ENCODE assay signal across 9 cellular contexts in the genomic region with DNA sequence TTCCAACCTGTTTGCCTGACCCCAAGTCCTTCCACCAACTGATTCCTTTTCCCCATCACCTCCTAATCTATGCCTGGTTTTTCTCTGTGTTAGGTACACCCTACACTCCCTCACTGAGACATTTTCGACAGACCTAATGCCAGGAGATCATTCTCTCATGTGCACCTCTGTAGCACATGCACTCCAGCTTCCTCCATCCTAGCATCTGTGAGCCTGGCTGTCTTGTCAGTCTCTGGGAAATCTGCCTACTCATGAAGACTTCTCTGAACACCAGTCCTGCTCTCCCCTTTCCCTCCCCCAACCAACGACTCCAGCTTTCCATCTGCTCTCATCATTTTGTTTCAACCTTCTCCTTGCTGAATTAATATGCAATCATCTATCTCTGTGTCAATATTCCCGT. TPM values are rescaled to one million over a fixed set of nuclear protein-coding genes. Genes with fewer than 3 reads are reported as not detected.
A peak's percentile ranks its signal among the peaks of the same experiment; 100 is the strongest.
DNase-seq lines count a peak whose midpoint lies in the region; ATAC-seq and TF ChIP-seq lines count a peak whose summit lies in the region.
"Had no signal": no experiment of that assay in that cellular context is flagged by ENCODE, and none has a peak within 500 bp of the region (broad histone marks: within the 10 kb centered on the region; RNA-seq: fewer than 3 reads in every experiment).

No MANE protein-coding gene starts in this region.

- peak overlapping the region; percentile 88 to 91 for H3K9ac ChIP-seq in duodenal mucosa (ENCODE audit: low read depth in 1 of 2, low read length in 2 of 2)

- no peaks in the 10 kb centered on the region for H3K27me3 Mint-ChIP-seq in CD14-positive monocyte (ENCODE audit: low read depth in 3 of 3)
- H3K27me3 Mint-ChIP-seq in neural crest cell (ENCODE audit: low read depth), result no peaks in the 10 kb centered on the region

- DNase-seq in CD14-positive monocyte (ENCODE audit: low spot score), result no peak
- DNase-seq in NB4 (ENCODE audit: low read depth), result no peak
- DNase-seq in neural crest cell (ENCODE audit: low read depth, low spot score), result no peak
- no peak for DNase-seq in H4 (ENCODE audit: low spot score)
- DNase-seq in SHP77 treated with DMSO at 0.1 percent for 48 hours (lab: John Stamatoyannopoulos, UW), result no peak
- DNase-seq in foreskin keratinocyte, result no peak
- no peak for DNase-seq in activated effector memory CD4-positive, alpha-beta T cell treated with anti-CD3 and anti-CD28 coated beads, Interleukin-2, amount 50 U/mL, for 16 hours

- H3K27ac ChIP-seq in duodenal mucosa (ENCODE audit: low read depth, low read length), result no peak overlapping the region
- H3K27ac ChIP-seq in foreskin keratinocyte, result no peak overlapping the region

- TF ChIP-seq CTCF in CD14-positive monocyte (IDR thresholded peaks at IDR 0.05), result no peak
- no peak for TF ChIP-seq CTCF in NB4 (IDR thresholded peaks at IDR 0.05; ENCODE audit: low read depth, low read length)
- no peak for TF ChIP-seq CTCF in neural crest cell (conservative IDR thresholded peaks at IDR 0.05)
- TF ChIP-seq CTCF in foreskin keratinocyte (conservative IDR thresholded peaks at IDR 0.05), result no peak

- H3K36me3 ChIP-seq in duodenal mucosa (ENCODE audit: control insufficient read depth in 1 of 2, insufficient read depth in 2 of 2, low read length in 2 of 2), result peaks cover 33 to 43% of the 10 kb centered on the region in 2 donors

- H3K9me3 ChIP-seq in duodenal mucosa (ENCODE audit: control insufficient read depth in 1 of 2, low read length in 2 of 2), result no peaks in the 10 kb centered on the region

- H3K4me3 ChIP-seq in NB4 (ENCODE audit: low read depth, low read length) (peak overlapping the region; percentile 92), duodenal mucosa (ENCODE audit: low read depth in 1 of 2, low read length in 2 of 2) (peak overlapping the region; percentile 88 to 94)

- H3K4me3 Mint-ChIP-seq in CD14-positive monocyte, result peak overlapping the region; percentile 100
- peak overlapping the region; percentile 100 for H3K4me3 Mint-ChIP-seq in neural crest cell

- intact Hi-C loops in CD14-positive monocyte (cut with micrococcal nuclease), result loop anchor here (2.0 to 10.0 kb wide), 4 partner anchors 20 to 256 kb away; partner anchors contain the start of gene ELOVL1 (in 1 of the 2)

- H3K4me1 Mint-ChIP-seq in CD14-positive monocyte (peaks cover 26% of the 10 kb centered on the region), neural crest cell (peaks cover 23% of the 10 kb centered on the region)

- H3K27ac Mint-ChIP-seq in CD14-positive monocyte (peak overlapping the region in 6 of 7 donors; percentile 43 to 100 (median 97)), neural crest cell (ENCODE audit: unreplicated experiment) (no peak overlapping the region)

- H3K9me3 Mint-ChIP-seq in CD14-positive monocyte, result peaks cover 0 to 1% (median 0%) of the 10 kb centered on the region in 7 donors
- no peaks in the 10 kb centered on the region for H3K9me3 Mint-ChIP-seq in neural crest cell

- H3K27me3 ChIP-seq in duodenal mucosa (ENCODE audit: control insufficient read depth in 1 of 2, insufficient read depth in 2 of 2, low read length in 2 of 2) (no peaks in the 10 kb centered on the region), foreskin keratinocyte (no peaks in the 10 kb centered on the region)

- ATAC-seq in foreskin keratinocyte, result no peak

- H3K4me1 ChIP-seq in duodenal mucosa (ENCODE audit: control insufficient read depth in 1 of 2, insufficient read depth in 2 of 2, low read length in 2 of 2) (peaks cover 26 to 27% of the 10 kb centered on the region in 2 donors), foreskin keratinocyte (no peaks in the 10 kb centered on the region)

- no peak for TF ChIP-seq POLR2A in NB4 (IDR thresholded peaks at IDR 0.05; ENCODE audit: extremely low read depth, insufficient read length)

- H3K36me3 Mint-ChIP-seq in CD14-positive monocyte, result peaks cover 45% of the 10 kb centered on the region in 2 donors
- no peaks in the 10 kb centered on the region for H3K36me3 Mint-ChIP-seq in neural crest cell (ENCODE audit: low read depth)

RNA-seq across cellular contexts. Expression of gene MED8, which starts 1.0 kb away (rescaled TPM):
- polyA plus RNA-seq in CD14-positive monocyte, result 10 to 100 TPM; 40.7 to 41.8 TPM
- total RNA-seq in neural crest cell, result 30.8 and 33.9 TPM in 2 replicates
- 113 and 119 TPM in 2 replicates for total RNA-seq in H4 (2014; rRNA removed; shearing (Covaris generic))
- 36.7 and 47.2 TPM in 2 replicates for total RNA-seq in foreskin keratinocyte
- polyA plus RNA-seq in foreskin keratinocyte, result 40.0 and 52.2 TPM in 2 replicates

RNA-seq across cellular contexts. Expression of gene SZT2, which starts 1.1 kb away (rescaled TPM):
- polyA plus RNA-seq in CD14-positive monocyte (1 to 10 TPM; 2.4 to 2.6 TPM), foreskin keratinocyte (5.0 and 6.2 TPM in 2 replicates)
- total RNA-seq in neural crest cell (39.4 and 42.0 TPM in 2 replicates), foreskin keratinocyte (14.2 and 16.9 TPM in 2 replicates)
- total RNA-seq in H4 (2014; rRNA removed; shearing (Covaris generic)), result 4.2 and 6.3 TPM in 2 replicates

RNA-seq across cellular contexts. Expression of gene ELOVL1, which starts 20.8 kb away (rescaled TPM):
- polyA plus RNA-seq in CD14-positive monocyte (100 to 1,000 TPM; 148 to 151 TPM), foreskin keratinocyte (190 and 207 TPM in 2 replicates)
- total RNA-seq in neural crest cell (30.8 and 31.8 TPM in 2 replicates), foreskin keratinocyte (137 and 140 TPM in 2 replicates)
- total RNA-seq in H4 (2014; rRNA removed; shearing (Covaris generic)), result 120 and 138 TPM in 2 replicates

RNA-seq across cellular contexts. Expression of gene CDC20, which starts 29.8 kb away (rescaled TPM):
- polyA plus RNA-seq in CD14-positive monocyte (under 1 TPM in 1 of 2 donors, not detected in 1; 0.10 TPM), foreskin keratinocyte (230 and 312 TPM in 2 replicates)
- total RNA-seq in neural crest cell (180 and 196 TPM in 2 replicates), foreskin keratinocyte (192 and 269 TPM in 2 replicates)
- 313 and 327 TPM in 2 replicates for total RNA-seq in H4 (2014; rRNA removed; shearing (Covaris generic))

RNA-seq across cellular contexts. Expression of gene MPL, which starts 51.0 kb away (rescaled TPM):
- polyA plus RNA-seq in CD14-positive monocyte (not detected), foreskin keratinocyte (not detected in 2 replicates)
- total RNA-seq in neural crest cell (not detected in 2 replicates), foreskin keratinocyte (not detected in 2 replicates)
- not detected in 2 replicates for total RNA-seq in H4 (2014; rRNA removed; shearing (Covaris generic))
- total RNA-seq: RPMI7951 had no signal
